17 cellular contexts compared by ENCODE assay signal in genomic region chr14:104392396-104393198, GRCh38.
DNase-seq lines count a peak whose midpoint lies in the region; ATAC-seq and TF ChIP-seq lines count a peak whose summit lies in the region.
"Had no signal": no experiment of that assay in that cellular context is flagged by ENCODE, and none has a peak within 500 bp of the region (broad histone marks: within the 10 kb centered on the region; RNA-seq: fewer than 3 reads in every experiment).

No MANE protein-coding gene starts in this region.

- no peak overlapping the region for H3K4me3 ChIP-seq in OCI-LY7 (ENCODE audit: low read depth, low read length, poor library complexity, severe bottlenecking)
- H3K4me3 ChIP-seq in suprapubic skin, result no peak overlapping the region
- no peak overlapping the region for H3K4me3 ChIP-seq in body of pancreas
- H3K4me3 ChIP-seq: ascending aorta, right lobe of liver had no signal

- H3K27ac ChIP-seq in OCI-LY7 (ENCODE audit: low read depth, low read length, poor library complexity, severe bottlenecking) (peak overlapping the region; percentile 10), suprapubic skin (no peak overlapping the region), body of pancreas (no peak overlapping the region)
- H3K27ac ChIP-seq: ascending aorta, KMS-11, right lobe of liver had no signal

- H3K36me3 Mint-ChIP-seq in activated naive CD4-positive, alpha-beta T cell treated with anti-CD3 and anti-CD28 coated beads, Interleukin-2, amount 50 U/mL, for 72 hours, result peaks cover 9% of the 10 kb centered on the region in 2 donors

- H3K27me3 ChIP-seq in suprapubic skin (peaks cover 6% of the 10 kb centered on the region), body of pancreas (no peaks in the 10 kb centered on the region)
- H3K27me3 ChIP-seq: ascending aorta, right lobe of liver had no signal

- H3K27ac Mint-ChIP-seq in activated naive CD4-positive, alpha-beta T cell treated with anti-CD3 and anti-CD28 coated beads, Interleukin-2, amount 50 U/mL, for 72 hours, result peak overlapping the region; percentile 44 to 50

- POLR2A ChIA-PET in OCI-LY7 (lab: Charles Lee), result no interaction called here

- WGBS in suprapubic skin, result 93% methylated on average over 20 of the region's 28 CpGs
- WGBS in body of pancreas, 2 donors, result 68 to 71% methylated on average over 7 to 22 of the region's 28 CpGs

- CTCF ChIA-PET in OCI-LY7 (lab: Charles Lee; ENCODE audit: unreplicated experiment), result no interaction called here

- H3K4me1 ChIP-seq in OCI-LY7 (ENCODE audit: insufficient read depth, low read length, poor library complexity, severe bottlenecking) (peaks cover 55% of the 10 kb centered on the region), suprapubic skin (peaks cover 6% of the 10 kb centered on the region), body of pancreas (no peaks in the 10 kb centered on the region)
- H3K4me1 ChIP-seq: ascending aorta, right lobe of liver had no signal

- DNase-seq in activated naive CD4-positive, alpha-beta T cell treated with anti-CD3 and anti-CD28 coated beads, Interleukin-2, amount 50 U/mL, for 72 hours (ENCODE audit: low spot score in 2 of 2), result no peak
- no peak for DNase-seq in activated naive CD4-positive, alpha-beta T cell treated with anti-CD3 and anti-CD28 coated beads, Interleukin-2, amount 50 U/mL, for 16 hours
- no peak for DNase-seq in OCI-LY7 (ENCODE audit: low spot score)
- DNase-seq in left lobe of liver (ENCODE audit: low spot score), result peak; percentile 37
- peak; percentile 42 to 68 for DNase-seq in suprapubic skin (ENCODE audit: low spot score in 2 of 2)
- DNase-seq in body of pancreas, result no peak
- DNase-seq: activated T-cell treated with anti-CD3 and anti-CD28 coated beads for 4 hours; dermis blood vessel endothelial cell; DMS153; NCI-H1105 treated with DMSO at 0.1 percent for 48 hours; stimulated activated CD4-positive, alpha-beta T cell treated with anti-CD3 and anti-CD28 coated beads, Interleukin-2, amount 100 ng/mL, for 48 hours; trophoblast cell had no signal

- no peak for TF ChIP-seq EP300 in suprapubic skin (IDR thresholded peaks at IDR 0.05)

- ATAC-seq in activated naive CD4-positive, alpha-beta T cell treated with anti-CD3 and anti-CD28 coated beads, Interleukin-2, amount 50 U/mL, for 72 hours, result no peak
- ATAC-seq in left lobe of liver (no peak), esophagus mucosa (no peak), HG03175 (IDR thresholded peaks at IDR 0.05; ENCODE audit: unreplicated experiment) (no peak), body of pancreas (no peak)
- ATAC-seq: right lobe of liver had no signal

- H3K36me3 ChIP-seq in OCI-LY7 (ENCODE audit: insufficient read depth, low read length) (no peaks in the 10 kb centered on the region), suprapubic skin (no peaks in the 10 kb centered on the region), body of pancreas (replicated peaks in 1 of 2; ENCODE audit: insufficient read depth in 1 of 2, low read depth in 2 of 2) (no peaks in the 10 kb centered on the region)
- H3K36me3 ChIP-seq: ascending aorta, right lobe of liver had no signal

- TF ChIP-seq CTCF in OCI-LY7 (conservative IDR thresholded peaks at IDR 0.05; ENCODE audit: low read length) (no peak), suprapubic skin (IDR thresholded peaks at IDR 0.05) (no peak), body of pancreas (IDR thresholded peaks at IDR 0.05) (no peak)

- no peaks in the 10 kb centered on the region for H3K9me2 ChIP-seq in OCI-LY7 (ENCODE audit: insufficient read depth, low read length)

- no TSS peak for BruUV-seq in OCI-LY7 (replicated peaks; lab: Mats Ljungman, UMichigan)

- H3K9me3 Mint-ChIP-seq in activated naive CD4-positive, alpha-beta T cell treated with anti-CD3 and anti-CD28 coated beads, Interleukin-2, amount 50 U/mL, for 72 hours, result peaks cover 3 to 13% of the 10 kb centered on the region in 2 donors

- H2AFZ ChIP-seq in OCI-LY7 (ENCODE audit: low read length), result no peak overlapping the region

- intact Hi-C loops in OCI-LY7 (cut with micrococcal nuclease; ENCODE audit: unreplicated experiment) (no loop called here), body of pancreas (cut with DNase I) (no loop called here)

- H3K9me3 ChIP-seq in OCI-LY7 (ENCODE audit: low read length), result no peaks in the 10 kb centered on the region
- peaks cover 7% of the 10 kb centered on the region for H3K9me3 ChIP-seq in suprapubic skin
- peaks cover 0 to 13% (median 0%) of the 10 kb centered on the region in 3 donors for H3K9me3 ChIP-seq in body of pancreas
- H3K9me3 ChIP-seq: right lobe of liver had no signal

- no peaks in the 10 kb centered on the region for H4K20me1 ChIP-seq in OCI-LY7 (ENCODE audit: insufficient read depth, low read length)

- peak overlapping the region; percentile 44 for H3K4me2 ChIP-seq in OCI-LY7 (ENCODE audit: low read length)
- H3K4me2 ChIP-seq: KMS-11 had no signal

- H3K79me2 ChIP-seq in OCI-LY7 (ENCODE audit: insufficient read depth, low read depth, low read length), result no peaks in the 10 kb centered on the region

- TF ChIP-seq POLR2A in suprapubic skin (IDR thresholded peaks at IDR 0.05), result no peak
- TF ChIP-seq POLR2A in body of pancreas (IDR thresholded peaks at IDR 0.05), result no peak

Comparison
In these comparisons a context has a peak if more than half of its experiments do, and no peak if none do; other contexts are left out.
1. DNase-seq: peak in left lobe of liver (single experiment) and suprapubic skin (2 of 2); none in activated naive CD4-positive, alpha-beta T cell treated with anti-CD3 and anti-CD28 coated beads, Interleukin-2, amount 50 U/mL, for 72 hours (0 of 2), activated naive CD4-positive, alpha-beta T cell treated with anti-CD3 and anti-CD28 coated beads, Interleukin-2, amount 50 U/mL, for 16 hours (single experiment), OCI-LY7 (single experiment) and body of pancreas (0 of 4).